Comparison of ENCODE assay signal across 15 cellular contexts in the genomic region with DNA sequence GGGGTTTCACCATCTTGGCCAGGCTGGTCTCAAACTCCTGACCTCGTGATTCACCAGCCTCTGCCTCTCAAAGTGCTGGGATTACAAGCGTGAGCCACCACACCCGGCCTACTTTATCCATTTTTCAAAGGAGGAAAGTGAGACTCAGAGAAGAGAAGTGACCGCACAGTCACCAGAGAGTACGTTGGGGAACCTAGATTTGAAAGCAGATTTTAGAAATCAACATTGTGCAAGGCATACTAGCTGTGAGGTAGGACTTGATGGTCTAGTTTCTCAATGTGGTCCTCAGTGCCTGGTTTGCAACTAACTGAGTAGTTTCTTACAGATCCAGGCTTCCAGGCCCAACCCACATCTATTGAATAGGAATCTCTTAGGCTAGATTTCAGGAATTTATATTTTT. TPM values are rescaled to one million over a fixed set of nuclear protein-coding genes. Genes with fewer than 3 reads are reported as not detected.
A peak's percentile ranks its signal among the peaks of the same experiment; 100 is the strongest.
DNase-seq lines count a peak whose midpoint lies in the region; ATAC-seq and TF ChIP-seq lines count a peak whose summit lies in the region.
"Had no signal": no experiment of that assay in that cellular context is flagged by ENCODE, and none has a peak within 500 bp of the region (broad histone marks: within the 10 kb centered on the region; RNA-seq: fewer than 3 reads in every experiment).

No MANE protein-coding gene starts in this region.

- no peak for TF ChIP-seq EP300 in neural cell (conservative IDR thresholded peaks at IDR 0.05; ENCODE audit: poor library complexity, severe bottlenecking)

- H3K4me3 Mint-ChIP-seq in effector memory CD8-positive, alpha-beta T cell, result no peak overlapping the region
- H3K4me3 Mint-ChIP-seq: activated CD4-positive, alpha-beta memory T cell treated with anti-CD3 and anti-CD28 coated beads, Interleukin-2, amount 10 ng/mL, durations not matched to agents 7 days and 5 days; activated naive CD8-positive, alpha-beta T cell; T-helper 1 cell treated with Interleukin-12 subunit alpha and Interleukin-12 subunit beta and Interleukin-4 antibody, amounts not matched to agents 30 μg/mL and 1 μg/mL, for 36 hours; type B pancreatic cell had no signal

- H3K9me3 ChIP-seq in BLaER1 (no peaks in the 10 kb centered on the region), neural cell (ENCODE audit: low read length) (no peaks in the 10 kb centered on the region)
- H3K9me3 ChIP-seq: HAP-1 had no signal

- ATAC-seq in HG03442 (IDR thresholded peaks at IDR 0.05; ENCODE audit: unreplicated experiment) (no peak), GM19324 (IDR thresholded peaks at IDR 0.05; ENCODE audit: low FRiP score, unreplicated experiment) (no peak)
- ATAC-seq in effector memory CD8-positive, alpha-beta T cell (replicated peaks), result no peak
- ATAC-seq: sciatic nerve had no signal

- no peak for TF ChIP-seq CTCF in KMS-11 (conservative IDR thresholded peaks at IDR 0.05; ENCODE audit: low read depth, low read length)
- TF ChIP-seq CTCF in astrocyte of the cerebellum (IDR thresholded peaks at IDR 0.05; ENCODE audit: low read depth, low read length, missing control alignments), result no peak
- TF ChIP-seq CTCF in neural cell (IDR thresholded peaks at IDR 0.05; ENCODE audit: poor library complexity, severe bottlenecking), result no peak

- peaks cover 17 to 27% of the 10 kb centered on the region in 2 donors for H3K4me1 Mint-ChIP-seq in effector memory CD8-positive, alpha-beta T cell (ENCODE audit: low read depth in 2 of 2)

- in situ Hi-C loops in astrocyte of the cerebellum (cut with HindIII; ENCODE audit: low sequenced_read_pairs), result no loop called here

- no peaks in the 10 kb centered on the region for H3K27me3 Mint-ChIP-seq in effector memory CD8-positive, alpha-beta T cell
- H3K27me3 Mint-ChIP-seq: activated CD4-positive, alpha-beta memory T cell treated with anti-CD3 and anti-CD28 coated beads, Interleukin-2, amount 10 ng/mL, durations not matched to agents 7 days and 5 days; activated naive CD8-positive, alpha-beta T cell; type B pancreatic cell had no signal

- peaks cover 13% of the 10 kb centered on the region for H3K36me3 Mint-ChIP-seq in effector memory CD8-positive, alpha-beta T cell (ENCODE audit: insufficient read depth)

- H3K4me2 ChIP-seq in BLaER1 (peak overlapping the region; percentile 97), KMS-11 (peak overlapping the region; percentile 81; the same call in 1 of the 2 replicates), neural cell (ENCODE audit: low read length) (peak overlapping the region; percentile 83)

- H3K27ac Mint-ChIP-seq in effector memory CD8-positive, alpha-beta T cell, result no peak overlapping the region
- H3K27ac Mint-ChIP-seq: activated CD4-positive, alpha-beta memory T cell treated with anti-CD3 and anti-CD28 coated beads, Interleukin-2, amount 10 ng/mL, durations not matched to agents 7 days and 5 days; activated naive CD8-positive, alpha-beta T cell; T-helper 1 cell treated with Interleukin-12 subunit alpha and Interleukin-12 subunit beta and Interleukin-4 antibody, amounts not matched to agents 30 μg/mL and 1 μg/mL, for 36 hours; type B pancreatic cell had no signal

- no peak for TF ChIP-seq RAD21 in neural cell (conservative IDR thresholded peaks at IDR 0.05)

- peak overlapping the region; percentile 82; the same call in 1 of the 2 replicates for H3K27ac ChIP-seq in BLaER1
- H3K27ac ChIP-seq in KMS-11, result no peak overlapping the region
- H3K27ac ChIP-seq in neural cell (ENCODE audit: low read length), result no peak overlapping the region

- H3K27me3 ChIP-seq in BLaER1, result no peaks in the 10 kb centered on the region
- H3K27me3 ChIP-seq in KMS-11 (ENCODE audit: insufficient read depth, low read depth), result no peaks in the 10 kb centered on the region
- no peaks in the 10 kb centered on the region for H3K27me3 ChIP-seq in neural cell (ENCODE audit: insufficient read depth, low read depth, low read length)

- H3K79me2 ChIP-seq in KMS-11 (ENCODE audit: insufficient read depth, low read depth) (peaks cover 33% of the 10 kb centered on the region), neural cell (replicated peaks; ENCODE audit: insufficient read depth, low read length) (peaks cover 32% of the 10 kb centered on the region)

- DNase-seq in astrocyte of the cerebellum (ENCODE audit: low read depth) (no peak), iPS-NIHi7 (ENCODE audit: extremely low spot score) (no peak)
- DNase-seq in effector memory CD8-positive, alpha-beta T cell, result no peak
- DNase-seq: activated CD4-positive, alpha-beta memory T cell treated with anti-CD3 and anti-CD28 coated beads, Interleukin-2, amount 10 ng/mL, durations not matched to agents 7 days and 5 days; NCI-H526 had no signal

- peaks cover 15% of the 10 kb centered on the region; the same call in 1 of the 2 replicates for H4K20me1 ChIP-seq in BLaER1
- no peaks in the 10 kb centered on the region for H4K20me1 ChIP-seq in KMS-11 (ENCODE audit: insufficient read depth)
- no peaks in the 10 kb centered on the region for H4K20me1 ChIP-seq in neural cell (ENCODE audit: insufficient read depth)

- H3K4me3 ChIP-seq in BLaER1 (peak overlapping the region; percentile 74), KMS-11 (IDR thresholded peaks at IDR 0.05; ENCODE audit: insufficient read depth, low read depth, low read length) (no peak overlapping the region), astrocyte of the cerebellum (ENCODE audit: low read depth, low read length) (peak overlapping the region; percentile 94), neural cell (ENCODE audit: low read length) (peak overlapping the region; percentile 93)

- peaks cover 36% of the 10 kb centered on the region for H3K4me1 ChIP-seq in BLaER1
- H3K4me1 ChIP-seq in KMS-11 (ENCODE audit: low read depth, poor library complexity, severe bottlenecking), result peaks cover 32% of the 10 kb centered on the region

- H3K36me3 ChIP-seq in BLaER1 (peaks cover 10% of the 10 kb centered on the region), KMS-11 (ENCODE audit: insufficient read depth) (no peaks in the 10 kb centered on the region; the same call in 1 of the 2 replicates), neural cell (ENCODE audit: insufficient read depth, low read length) (no peaks in the 10 kb centered on the region)

- H3K9me2 ChIP-seq in neural cell (ENCODE audit: insufficient read depth, low read length), result no peaks in the 10 kb centered on the region

- H2AFZ ChIP-seq in KMS-11 (ENCODE audit: low read depth), result peak overlapping the region; percentile 80
- no peak overlapping the region for H2AFZ ChIP-seq in neural cell (ENCODE audit: low read depth, low read length)

- H3K9me3 Mint-ChIP-seq in effector memory CD8-positive, alpha-beta T cell, result no peaks in the 10 kb centered on the region
- H3K9me3 Mint-ChIP-seq: activated CD4-positive, alpha-beta memory T cell treated with anti-CD3 and anti-CD28 coated beads, Interleukin-2, amount 10 ng/mL, durations not matched to agents 7 days and 5 days; T-helper 1 cell treated with Interleukin-12 subunit alpha and Interleukin-12 subunit beta and Interleukin-4 antibody, amounts not matched to agents 30 μg/mL and 1 μg/mL, for 36 hours; type B pancreatic cell had no signal

- no peaks in the 10 kb centered on the region for H3F3A ChIP-seq in neural cell (ENCODE audit: insufficient read depth, low read length, poor library complexity, severe bottlenecking)

- H3K9ac ChIP-seq in BLaER1 (peak overlapping the region; percentile 86), KMS-11 (no peak overlapping the region), neural cell (ENCODE audit: low read length) (peak overlapping the region; percentile 97)

TF ChIP-seq in neural cell, 6 proteins besides CTCF, POLR2A, EP300 and RAD21:
- TF ChIP-seq EZH2 (IDR thresholded peaks at IDR 0.05; ENCODE audit: borderline replicate concordance, insufficient read depth, low read length, poor library complexity, severe bottlenecking) (no peak), POLR2AphosphoS5 (IDR thresholded peaks at IDR 0.05) (no peak), MXI1 (conservative IDR thresholded peaks at IDR 0.05; ENCODE audit: poor library complexity, severe bottlenecking) (no peak), SMC3 (conservative IDR thresholded peaks at IDR 0.05; ENCODE audit: poor library complexity) (no peak), TAF1 (IDR thresholded peaks at IDR 0.05; ENCODE audit: low read depth) (no peak)
- TF ChIP-seq, protein P1, sequence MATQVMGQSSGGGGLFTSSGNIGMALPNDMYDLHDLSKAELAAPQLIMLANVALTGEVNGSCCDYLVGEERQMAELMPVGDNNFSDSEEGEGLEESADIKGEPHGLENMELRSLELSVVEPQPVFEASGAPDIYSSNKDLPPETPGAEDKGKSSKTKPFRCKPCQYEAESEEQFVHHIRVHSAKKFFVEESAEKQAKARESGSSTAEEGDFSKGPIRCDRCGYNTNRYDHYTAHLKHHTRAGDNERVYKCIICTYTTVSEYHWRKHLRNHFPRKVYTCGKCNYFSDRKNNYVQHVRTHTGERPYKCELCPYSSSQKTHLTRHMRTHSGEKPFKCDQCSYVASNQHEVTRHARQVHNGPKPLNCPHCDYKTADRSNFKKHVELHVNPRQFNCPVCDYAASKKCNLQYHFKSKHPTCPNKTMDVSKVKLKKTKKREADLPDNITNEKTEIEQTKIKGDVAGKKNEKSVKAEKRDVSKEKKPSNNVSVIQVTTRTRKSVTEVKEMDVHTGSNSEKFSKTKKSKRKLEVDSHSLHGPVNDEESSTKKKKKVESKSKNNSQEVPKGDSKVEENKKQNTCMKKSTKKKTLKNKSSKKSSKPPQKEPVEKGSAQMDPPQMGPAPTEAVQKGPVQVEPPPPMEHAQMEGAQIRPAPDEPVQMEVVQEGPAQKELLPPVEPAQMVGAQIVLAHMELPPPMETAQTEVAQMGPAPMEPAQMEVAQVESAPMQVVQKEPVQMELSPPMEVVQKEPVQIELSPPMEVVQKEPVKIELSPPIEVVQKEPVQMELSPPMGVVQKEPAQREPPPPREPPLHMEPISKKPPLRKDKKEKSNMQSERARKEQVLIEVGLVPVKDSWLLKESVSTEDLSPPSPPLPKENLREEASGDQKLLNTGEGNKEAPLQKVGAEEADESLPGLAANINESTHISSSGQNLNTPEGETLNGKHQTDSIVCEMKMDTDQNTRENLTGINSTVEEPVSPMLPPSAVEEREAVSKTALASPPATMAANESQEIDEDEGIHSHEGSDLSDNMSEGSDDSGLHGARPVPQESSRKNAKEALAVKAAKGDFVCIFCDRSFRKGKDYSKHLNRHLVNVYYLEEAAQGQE (IDR thresholded peaks at IDR 0.05; ENCODE audit: borderline replicate concordance), result no peak
TF ChIP-seq in neural cell: peak in this region for 0.

RNA-seq across cellular contexts. Expression of a gene that starts 1.7 kb away (rescaled TPM):
- polyA plus RNA-seq in neural cell, result 17.5 and 23.3 TPM in 2 replicates
- 22.9 and 25.6 TPM in 2 replicates for polyA minus RNA-seq in neural cell

RNA-seq across cellular contexts. Expression of a gene that starts 14.2 kb away (rescaled TPM):
- polyA plus RNA-seq in neural cell, result 138 and 146 TPM in 2 replicates
- polyA minus RNA-seq in neural cell, result 66.2 and 73.5 TPM in 2 replicates

RNA-seq across cellular contexts. Expression of a gene that starts 24.8 kb away (rescaled TPM):
- polyA plus RNA-seq in neural cell, result 34.4 and 56.5 TPM in 2 replicates
- polyA minus RNA-seq in neural cell, result 7.9 and 9.3 TPM in 2 replicates

RNA-seq across cellular contexts. Expression of a gene that starts 37.1 kb away (rescaled TPM):
- polyA plus RNA-seq in neural cell, result 8.5 and 13.1 TPM in 2 replicates
- polyA minus RNA-seq in neural cell, result 17.9 and 19.5 TPM in 2 replicates

RNA-seq across cellular contexts. Expression of a gene that starts 37.4 kb away (rescaled TPM):
- 11.9 and 13.1 TPM in 2 replicates for polyA plus RNA-seq in neural cell
- 7.1 and 8.1 TPM in 2 replicates for polyA minus RNA-seq in neural cell
